8 cellular contexts compared by ENCODE assay signal in genomic region chr4:4524364-4524763, GRCh38. TPM values are rescaled to one million over a fixed set of nuclear protein-coding genes. Genes with fewer than 3 reads are reported as not detected.
A peak's percentile ranks its signal among the peaks of the same experiment; 100 is the strongest.
DNase-seq lines count a peak whose midpoint lies in the region; ATAC-seq and TF ChIP-seq lines count a peak whose summit lies in the region.

No MANE protein-coding gene starts in this region.

- peak overlapping the region; percentile 44 for H3K27ac Mint-ChIP-seq in stimulated activated naive B cell treated with anti-CD40 and anti-IgM and Interleukin-4, amounts not matched to agents 10 μg/mL and 1 μg/mL and 100 μg/mL, for 72 hours

- H3K9me3 Mint-ChIP-seq in stimulated activated naive B cell treated with anti-CD40 and anti-IgM and Interleukin-4, amounts not matched to agents 10 μg/mL and 1 μg/mL and 100 μg/mL, for 72 hours = no peaks in the 10 kb centered on the region

- peak; percentile 29 for DNase-seq in H4 (ENCODE audit: low spot score)
- peak; percentile 90 for DNase-seq in MM.1S
- DNase-seq in cerebellar cortex (ENCODE audit: low spot score) = peak; percentile 56
- DNase-seq in stimulated activated naive B cell treated with anti-CD40 and anti-IgM and Interleukin-4, amounts not matched to agents 10 μg/mL and 1 μg/mL and 100 μg/mL, for 72 hours = peak; percentile 39
- no peak for DNase-seq in caudate nucleus (lab: John Stamatoyannopoulos, UW)
- DNase-seq in sigmoid colon = no peak
- no peak for DNase-seq in stomach

- TF ChIP-seq POLR2A in GM18505 (IDR thresholded peaks at IDR 0.05; ENCODE audit: borderline replicate concordance, extremely low read depth, insufficient read depth, insufficient read length) = no peak
- TF ChIP-seq POLR2A in sigmoid colon (IDR thresholded peaks at IDR 0.05) = no peak
- no peak for TF ChIP-seq POLR2A in stomach (IDR thresholded peaks at IDR 0.05)

- WGBS in sigmoid colon, 2 donors = 79 to 95% methylated on average over 4 of the region's 4 CpGs
- 70 to 97% (median 79%) methylated on average over 4 of the region's 4 CpGs for WGBS in stomach, 5 donors

- peak overlapping the region; percentile 2 to 4 for H3K4me3 Mint-ChIP-seq in stimulated activated naive B cell treated with anti-CD40 and anti-IgM and Interleukin-4, amounts not matched to agents 10 μg/mL and 1 μg/mL and 100 μg/mL, for 72 hours

- H3K36me3 ChIP-seq in MM.1S (replicated peaks; ENCODE audit: insufficient read depth, low read length) = no peaks in the 10 kb centered on the region
- H3K36me3 ChIP-seq in sigmoid colon = no peaks in the 10 kb centered on the region
- H3K36me3 ChIP-seq in stomach = peaks cover 0 to 12% (median 0%) of the 10 kb centered on the region in 4 donors

- no peak overlapping the region for H3K9ac ChIP-seq in MM.1S (ENCODE audit: low read length)

- intact Hi-C loops in sigmoid colon (cut with DNase I) (no loop called here), stomach (cut with DNase I; ENCODE audit: low total_unique reads) (no loop called here)

- no peak for TF ChIP-seq EP300 in sigmoid colon (IDR thresholded peaks at IDR 0.05)
- no peak for TF ChIP-seq EP300 in stomach (IDR thresholded peaks at IDR 0.05)

- peak overlapping the region; percentile 56 for H3K4me2 ChIP-seq in MM.1S (ENCODE audit: low read depth, low read length)

- H3K27ac ChIP-seq in MM.1S (ENCODE audit: low read length) (peak overlapping the region; percentile 1; the same call in 1 of the 2 replicates), caudate nucleus (ENCODE audit: low read depth, low read length) (no peak overlapping the region), sigmoid colon (no peak overlapping the region), stomach (no peak overlapping the region)

- ATAC-seq in GM18505 (IDR thresholded peaks at IDR 0.05; ENCODE audit: unreplicated experiment) = peak; percentile 97
- peak; percentile 99 to 100 for ATAC-seq in stimulated activated naive B cell treated with anti-CD40 and anti-IgM and Interleukin-4, amounts not matched to agents 10 μg/mL and 1 μg/mL and 100 μg/mL, for 72 hours (replicated peaks)

- no peaks in the 10 kb centered on the region for H3K27me3 Mint-ChIP-seq in stimulated activated naive B cell treated with anti-CD40 and anti-IgM and Interleukin-4, amounts not matched to agents 10 μg/mL and 1 μg/mL and 100 μg/mL, for 72 hours

- H3K9me3 ChIP-seq in MM.1S (replicated peaks; ENCODE audit: insufficient read depth, low read length) (no peaks in the 10 kb centered on the region), sigmoid colon (no peaks in the 10 kb centered on the region), stomach (no peaks in the 10 kb centered on the region)

- peaks cover 16 to 18% of the 10 kb centered on the region in 2 donors for H3K36me3 Mint-ChIP-seq in stimulated activated naive B cell treated with anti-CD40 and anti-IgM and Interleukin-4, amounts not matched to agents 10 μg/mL and 1 μg/mL and 100 μg/mL, for 72 hours

- 0 out of 2 replicates have a peak, but pooled peaks cover 6% of the 10 kb centered on the region for H4K20me1 ChIP-seq in MM.1S (ENCODE audit: insufficient read depth, low read length)

- no peaks in the 10 kb centered on the region for H3K27me3 ChIP-seq in MM.1S (replicated peaks; ENCODE audit: insufficient read depth, low read length)
- no peaks in the 10 kb centered on the region for H3K27me3 ChIP-seq in sigmoid colon
- no peaks in the 10 kb centered on the region for H3K27me3 ChIP-seq in stomach

- no peak overlapping the region for H3K4me3 ChIP-seq in MM.1S (ENCODE audit: low read length)
- no peak overlapping the region for H3K4me3 ChIP-seq in sigmoid colon
- no peak overlapping the region for H3K4me3 ChIP-seq in stomach

- H3K4me1 ChIP-seq in MM.1S (ENCODE audit: low read length) (peaks cover 16% of the 10 kb centered on the region; the same call in 1 of the 2 replicates), sigmoid colon (peaks cover 0 to 36% (median 18%) of the 10 kb centered on the region in 4 donors), stomach (peaks cover 0 to 48% (median 17%) of the 10 kb centered on the region in 4 donors)

- no peaks in the 10 kb centered on the region for H3F3A ChIP-seq in MM.1S (ENCODE audit: insufficient read depth, low read length)

- peaks cover 89% of the 10 kb centered on the region for H3K79me2 ChIP-seq in MM.1S (ENCODE audit: low read length)

- peaks cover 30 to 33% of the 10 kb centered on the region in 2 donors for H3K4me1 Mint-ChIP-seq in stimulated activated naive B cell treated with anti-CD40 and anti-IgM and Interleukin-4, amounts not matched to agents 10 μg/mL and 1 μg/mL and 100 μg/mL, for 72 hours

- peak; percentile 54 for TF ChIP-seq CTCF in MM.1S (IDR thresholded peaks at IDR 0.05; ENCODE audit: low read length)
- TF ChIP-seq CTCF in sigmoid colon (IDR thresholded peaks at IDR 0.05) = no peak
- TF ChIP-seq CTCF in stomach (IDR thresholded peaks at IDR 0.05) = peak in 1 of 7 experiments; percentile 16

- no peaks in the 10 kb centered on the region for H3K9me2 ChIP-seq in MM.1S (replicated peaks; ENCODE audit: insufficient read depth, low read length)

- H2AFZ ChIP-seq in MM.1S (ENCODE audit: low read length) = no peak overlapping the region

RNA-seq across cellular contexts. Expression of gene STX18, which starts 17.5 kb away (rescaled TPM):
- 36.2 and 49.6 TPM in 2 replicates for total RNA-seq in H4 (2014; rRNA removed; shearing (Covaris generic))
- 10 to 100 TPM; 23.5 to 26.9 (median 26.0) TPM for total RNA-seq in sigmoid colon
- 10 to 100 TPM; 24.1 to 45.1 (median 32.4) TPM for polyA plus RNA-seq in sigmoid colon
- 10 to 100 TPM; 17.1 to 91.6 (median 35.8) TPM for total RNA-seq in stomach
- 10 to 100 TPM; 19.4 to 28.3 (median 24.4) TPM for polyA plus RNA-seq in stomach

Comparison
In these comparisons a context has a peak if more than half of its experiments do, and no peak if none do; other contexts are left out.
1. DNase-seq: peak in H4 (single experiment), MM.1S (single experiment), cerebellar cortex (single experiment) and stimulated activated naive B cell treated with anti-CD40 and anti-IgM and Interleukin-4, amounts not matched to agents 10 μg/mL and 1 μg/mL and 100 μg/mL, for 72 hours (single experiment); none in caudate nucleus (0 of 61), sigmoid colon (single experiment) and stomach (single experiment).